Comparison of ENCODE assay signal across 26 cellular contexts in genomic region chr2:235129856-235130255, GRCh38.
DNase-seq lines count a peak whose midpoint lies in the region; ATAC-seq, FAIRE-seq and TF ChIP-seq lines count a peak whose summit lies in the region.
"Had no signal": no experiment of that assay in that cellular context is flagged by ENCODE, and none has a peak within 500 bp of the region (broad histone marks: within the 10 kb centered on the region; RNA-seq: fewer than 3 reads in every experiment).

No MANE protein-coding gene starts in this region.

- H3K4me1 Mint-ChIP-seq in MCF 10A (ENCODE audit: insufficient read depth, unreplicated experiment) = no peaks in the 10 kb centered on the region
- H3K4me1 Mint-ChIP-seq: CD14-positive monocyte; CD8-positive, alpha-beta memory T cell had no signal

- no peaks in the 10 kb centered on the region for H3K4me1 ChIP-seq in breast epithelium
- H3K4me1 ChIP-seq: BE2C had no signal

- H3K27me3 ChIP-seq in breast epithelium (no peaks in the 10 kb centered on the region), bronchial epithelial cell (ENCODE audit: control insufficient read depth, insufficient read depth, low read length) (peaks cover 2% of the 10 kb centered on the region)
- H3K27me3 ChIP-seq: BE2C had no signal

- H3K27ac ChIP-seq in breast epithelium = no peak overlapping the region
- H3K27ac ChIP-seq: 22Rv1 had no signal

- intact Hi-C loops in MCF 10A (cut with micrococcal nuclease) (loop anchor here (10.0 kb wide), 1 partner anchor 545 kb away; no protein-coding TSS in a partner anchor), breast epithelium (cut with DNase I; ENCODE audit: low total_unique reads) (no loop called here)

- H3K36me3 ChIP-seq in breast epithelium (no peaks in the 10 kb centered on the region), bronchial epithelial cell (ENCODE audit: control insufficient read depth, insufficient read depth, low read length) (no peaks in the 10 kb centered on the region)
- H3K36me3 ChIP-seq: BE2C had no signal

- no peak for TF ChIP-seq POLR2A in breast epithelium (IDR thresholded peaks at IDR 0.05)

- H3K27me3 Mint-ChIP-seq in MCF 10A (ENCODE audit: insufficient read depth, unreplicated experiment) = peaks cover 24% of the 10 kb centered on the region

- H3K27ac Mint-ChIP-seq in MCF 10A (ENCODE audit: low read depth, unreplicated experiment) = no peak overlapping the region
- H3K27ac Mint-ChIP-seq: CD14-positive monocyte; CD8-positive, alpha-beta memory T cell had no signal

- POLR2A ChIA-PET in MCF 10A (lab: Yijun Ruan, JAX) = interaction anchor here (0.9 kb wide), 1 partner anchor 617 kb away, joined by 3 read pairs; no protein-coding TSS in a partner anchor

- H3K4me3 ChIP-seq in breast epithelium (no peak overlapping the region), bronchial epithelial cell (ENCODE audit: low read depth, low read length) (no peak overlapping the region)

- no peak overlapping the region for H3K4me3 Mint-ChIP-seq in MCF 10A (ENCODE audit: unreplicated experiment)
- H3K4me3 Mint-ChIP-seq: CD14-positive monocyte; CD8-positive, alpha-beta memory T cell had no signal

- no peaks in the 10 kb centered on the region for H3K9me3 Mint-ChIP-seq in MCF 10A (ENCODE audit: unreplicated experiment)
- H3K9me3 Mint-ChIP-seq: CD14-positive monocyte; CD8-positive, alpha-beta memory T cell had no signal

- no peaks in the 10 kb centered on the region for H3K36me3 Mint-ChIP-seq in MCF 10A (ENCODE audit: insufficient read depth, unreplicated experiment)
- H3K36me3 Mint-ChIP-seq: CD14-positive monocyte had no signal

- ATAC-seq in HG02763 (IDR thresholded peaks at IDR 0.05; ENCODE audit: unreplicated experiment) = no peak

- BruUV-seq in MCF 10A (replicated peaks; lab: Mats Ljungman, UMichigan) = no TSS peak

- peak; percentile 29 for DNase-seq in MCF 10A (ENCODE audit: unreplicated experiment)
- DNase-seq in breast epithelium (ENCODE audit: low spot score in 2 of 2) = no peak
- peak; percentile 15 for DNase-seq in bronchial epithelial cell (ENCODE audit: low read depth)
- peak; percentile 55 for DNase-seq in fibroblast of peridontal ligament (ENCODE audit: extremely low read depth)
- DNase-seq in anterior cingulate cortex (lab: John Stamatoyannopoulos, UW) = no peak
- no peak for DNase-seq in DMS153 treated with DMSO at 0.1 percent for 48 hours (lab: John Stamatoyannopoulos, UW; ENCODE audit: unreplicated experiment)
- no peak for DNase-seq in NCI-H510A treated with DMSO at 0.1 percent for 48 hours (lab: John Stamatoyannopoulos, UW)
- DNase-seq: BE2C; CD8-positive, alpha-beta memory T cell; DMS 273 treated with DMSO at 0.1 percent for 48 hours; DMS79 treated with DMSO at 0.1 percent for 48 hours; H7; Karpas-422; MV-4-11; NCI-H1105; NCI-H1436 treated with DMSO at 0.1 percent for 48 hours; NCI-H187 treated with DMSO at 0.1 percent for 48 hours; NCI-H2171 treated with DMSO at 0.1 percent for 48 hours; NCI-H345; NCI-H524 treated with DMSO at 0.1 percent for 48 hours; NCI-H774; SK-N-SH had no signal

- CTCF ChIA-PET in MCF 10A (lab: Yijun Ruan, JAX) = interaction anchor here (1.1 to 13.0 kb wide), 2 partner anchors 463 to 616 kb away, joined by 3 to 185 read pairs; no protein-coding TSS in a partner anchor

- no peak for TF ChIP-seq CTCF in MCF 10A (IDR thresholded peaks at IDR 0.05; ENCODE audit: unreplicated experiment)
- TF ChIP-seq CTCF in breast epithelium (IDR thresholded peaks at IDR 0.05) = no peak
- no peak for TF ChIP-seq CTCF in bronchial epithelial cell (IDR thresholded peaks at IDR 0.05; ENCODE audit: insufficient read depth, low read length, severe bottlenecking)

- no peaks in the 10 kb centered on the region for H3K9me3 ChIP-seq in breast epithelium
- H3K9me3 ChIP-seq: BE2C, SK-N-SH had no signal

- no peak for FAIRE-seq in bronchial epithelial cell (lab: Jason Lieb, UNC)
- FAIRE-seq: GM18507 had no signal

Comparison
In these comparisons a context has a peak if more than half of its experiments do, and no peak if none do; other contexts are left out.
1. DNase-seq: peak in MCF 10A (single experiment), bronchial epithelial cell (single experiment) and fibroblast of peridontal ligament (single experiment); none in breast epithelium (0 of 2), anterior cingulate cortex (0 of 58), DMS153 treated with DMSO at 0.1 percent for 48 hours (single experiment) and NCI-H510A treated with DMSO at 0.1 percent for 48 hours (single experiment).